Comparison of ENCODE assay signal across 8 cellular contexts in the genomic region with DNA sequence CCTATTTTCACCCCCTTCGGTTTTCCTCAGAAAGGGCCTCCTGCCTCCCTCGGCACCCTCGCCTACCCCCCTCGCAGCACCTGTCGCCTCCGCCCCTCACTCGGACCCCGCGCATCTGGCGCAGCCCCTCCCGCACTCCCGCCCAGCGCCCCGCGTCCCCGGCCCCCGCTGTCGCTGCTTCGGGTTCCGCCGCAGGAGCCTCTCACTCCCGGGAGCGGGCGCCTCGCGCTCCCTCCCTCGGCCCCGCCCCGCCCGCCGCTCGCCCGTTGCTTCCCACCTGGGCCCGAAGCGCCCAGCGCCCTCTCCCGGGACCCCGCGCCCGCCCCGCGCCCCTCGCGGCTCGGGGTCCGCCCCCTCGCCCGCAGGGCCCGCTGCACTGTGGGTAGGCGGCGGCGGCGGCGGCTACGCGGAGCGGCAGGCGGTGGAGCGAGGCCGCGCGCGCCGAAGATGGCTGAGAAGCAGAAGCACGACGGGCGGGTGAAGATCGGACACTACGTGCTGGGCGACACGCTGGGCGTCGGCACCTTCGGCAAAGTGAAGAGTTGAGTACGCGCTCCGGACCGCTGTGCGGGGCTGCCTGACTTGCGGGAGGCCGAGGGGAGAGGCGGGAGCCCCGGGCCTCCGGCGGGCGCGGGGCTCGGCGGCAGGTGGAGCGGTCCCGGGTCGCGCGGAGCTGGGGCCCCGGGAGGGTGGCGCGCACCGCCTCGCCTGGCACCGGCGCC. TPM values are rescaled to one million over a fixed set of nuclear protein-coding genes. Genes with fewer than 3 reads are reported as not detected.
DNase-seq lines count a peak whose midpoint lies in the region; ATAC-seq, FAIRE-seq and TF ChIP-seq lines count a peak whose summit lies in the region.

A gene (plus strand): TSS at position 374 of the 722 bp plus-strand sequence. CDS start 74 bp downstream, at position 448.

- intact Hi-C loops in breast epithelium (cut with DNase I; ENCODE audit: low total_unique reads) = no loop called here

- H3K27me3 ChIP-seq in breast epithelium (no peaks in the 10 kb centered on the region), skeletal muscle satellite cell (ENCODE audit: control insufficient read depth, insufficient read depth, low read length) (no peaks in the 10 kb centered on the region)

- FAIRE-seq in GM12892 (lab: Jason Lieb, UNC) = no peak

- peaks cover 6 to 12% of the 10 kb centered on the region in 2 donors for H3K4me1 Mint-ChIP-seq in immature natural killer cell

- peak within 1 kb of the TSS; percentile 10 to 62 (median 50) for H3K4me3 Mint-ChIP-seq in immature natural killer cell

- CTCF ChIA-PET in AG04449 (lab: Yijun Ruan, JAX) = interaction anchor here (1.6 kb wide), 1 partner anchor 65 kb away, joined by 6 read pairs; no protein-coding TSS in a partner anchor

- H3K9ac ChIP-seq in skeletal muscle satellite cell (ENCODE audit: low read depth, low read length) = peak within 1 kb of the TSS; percentile 66

- no peaks in the 10 kb centered on the region for H3K4me1 ChIP-seq in breast epithelium
- H3K4me1 ChIP-seq in skeletal muscle satellite cell (ENCODE audit: control insufficient read depth, insufficient read depth, low read length) = peaks cover 9% of the 10 kb centered on the region

- H3K4me3 ChIP-seq in AG04449 (ENCODE audit: low read depth, low read length) (peak within 1 kb of the TSS; percentile 70), breast epithelium (peak within 1 kb of the TSS; percentile 60 to 87 (median 73)), skeletal muscle satellite cell (ENCODE audit: low read length) (peak within 1 kb of the TSS; percentile 79)

- H3K9me3 ChIP-seq in breast epithelium (no peaks in the 10 kb centered on the region), skeletal muscle satellite cell (replicated peaks; ENCODE audit: low read length) (no peaks in the 10 kb centered on the region)

- H3K27ac Mint-ChIP-seq in immature natural killer cell = no peak within 1 kb of the TSS

- ATAC-seq in GM21381 (IDR thresholded peaks at IDR 0.05; ENCODE audit: unreplicated experiment) (no peak), HG02763 (IDR thresholded peaks at IDR 0.05; ENCODE audit: unreplicated experiment) (no peak)

- no peaks in the 10 kb centered on the region for H3K36me3 ChIP-seq in breast epithelium
- no peaks in the 10 kb centered on the region for H3K36me3 ChIP-seq in skeletal muscle satellite cell (ENCODE audit: insufficient read depth, low read length)

- POLR2A ChIA-PET in AG04449 (lab: Yijun Ruan, JAX) = no interaction called here

- TF ChIP-seq CTCF in AG04449 (IDR thresholded peaks at IDR 0.05; ENCODE audit: insufficient read depth, low read length, missing control alignments) = no peak
- TF ChIP-seq CTCF in breast epithelium (IDR thresholded peaks at IDR 0.05) = no peak

- peaks cover 0 to 14% (median 5%) of the 10 kb centered on the region in 6 donors for H3K9me3 Mint-ChIP-seq in immature natural killer cell

- H3K4me2 ChIP-seq in skeletal muscle satellite cell (ENCODE audit: low read length) = peak within 1 kb of the TSS; percentile 96

- H3K36me3 Mint-ChIP-seq in immature natural killer cell = peaks cover 0 to 6% (median 0%) of the 10 kb centered on the region in 3 donors

- TF ChIP-seq POLR2A in GM12892 (IDR thresholded peaks at IDR 0.05; ENCODE audit: low read depth, low read length) (no peak), breast epithelium (IDR thresholded peaks at IDR 0.05) (no peak)

- H3K27me3 Mint-ChIP-seq in immature natural killer cell (ENCODE audit: low read depth in 3 of 3) = peaks cover 10 to 24% (median 22%) of the 10 kb centered on the region in 3 donors

- no peak for DNase-seq in AG04449 (ENCODE audit: low read depth, low spot score)
- peak; percentile 10 for DNase-seq in GM12892 (ENCODE audit: insufficient read length)
- DNase-seq in NCI-H2196 treated with DMSO at 0.1 percent for 48 hours (lab: John Stamatoyannopoulos, UW; ENCODE audit: unreplicated experiment) = peak; percentile 32
- peak in 1 of 2 donors; percentile 53 for DNase-seq in breast epithelium (ENCODE audit: low spot score in 2 of 2)
- no peak for DNase-seq in immature natural killer cell

- H3K27ac ChIP-seq in breast epithelium = peak within 1 kb of the TSS; percentile 66 to 78

RNA-seq across cellular contexts. Expression of the gene that starts here (rescaled TPM):
- polyA plus RNA-seq in GM12892 (2012; ENCODE audit: missing spikeins) = not detected
- total RNA-seq in breast epithelium = 10 to 100 TPM in 1 of 3 donors, 1 to 10 TPM in 2; 2.4 to 11.8 (median 6.6) TPM
- not detected for polyA plus RNA-seq in immature natural killer cell
- total RNA-seq in skeletal muscle satellite cell (2012; rRNA removed) = 1.3 and 1.7 TPM in 2 replicates

Comparison
In these comparisons a context has a peak if more than half of its experiments do, and no peak if none do; other contexts are left out.
1. DNase-seq: peak in GM12892 (single experiment) and NCI-H2196 treated with DMSO at 0.1 percent for 48 hours (single experiment); none in AG04449 (single experiment) and immature natural killer cell (0 of 3).
2. Peak in every context shown above with its lines, with median percentiles within 50 percentile points of each other: H3K4me3 ChIP-seq.